Comparison of ENCODE assay signal across 1 cellular context in genomic region chr1:94612555-94613204, GRCh38.
TF ChIP-seq lines count a peak whose summit lies in the region.

No MANE protein-coding gene starts in this region.

TF ChIP-seq in K562, 482 proteins besides CTCF, POLR2A, EP300 and RAD21 (continued from another document):
- TF ChIP-seq ZNF518B (CRISPR knock-in tag; IDR thresholded peaks at IDR 0.05) = no peak
- no peak for TF ChIP-seq RFX1 (IDR thresholded peaks at IDR 0.05)
- TF ChIP-seq HDAC3 (IDR thresholded peaks at IDR 0.05; ENCODE audit: borderline replicate concordance, partially characterized antibody) = no peak
- no peak for TF ChIP-seq PBX2 (CRISPR knock-in tag; IDR thresholded peaks at IDR 0.05; ENCODE audit: low read depth)
- peak; percentile 40 for TF ChIP-seq PBX2 (tag; conservative IDR thresholded peaks at IDR 0.05; ENCODE audit: low read depth)
- no peak for TF ChIP-seq PHF8 (IDR thresholded peaks at IDR 0.05; ENCODE audit: borderline replicate concordance, low read length)
- TF ChIP-seq ELK1 (CRISPR knock-in tag; IDR thresholded peaks at IDR 0.05) = no peak
- no peak for TF ChIP-seq JUNB (CRISPR knock-in tag; conservative IDR thresholded peaks at IDR 0.05)
- TF ChIP-seq ZNF239 (CRISPR knock-in tag; IDR thresholded peaks at IDR 0.05) = no peak
- no peak for TF ChIP-seq ZNF277 (CRISPR knock-in tag; IDR thresholded peaks at IDR 0.05; ENCODE audit: borderline replicate concordance)
- no peak for TF ChIP-seq U2AF2 (optimal IDR thresholded peaks at IDR 0.05; ENCODE audit: low read depth, low read length)
- no peak for TF ChIP-seq ILF3 (IDR thresholded peaks at IDR 0.05; ENCODE audit: borderline replicate concordance)
- no peak for TF ChIP-seq ZKSCAN3 (CRISPR knock-in tag; IDR thresholded peaks at IDR 0.05)
- TF ChIP-seq KLF13 (tag; IDR thresholded peaks at IDR 0.05; ENCODE audit: borderline replicate concordance, low read depth) = no peak
- no peak for TF ChIP-seq RNF2 (IDR thresholded peaks at IDR 0.05)
- TF ChIP-seq CUX1 (CRISPR knock-in tag; IDR thresholded peaks at IDR 0.05) = no peak
- TF ChIP-seq KDM4B (IDR thresholded peaks at IDR 0.05; ENCODE audit: borderline replicate concordance in 2 of 2, low read depth in 1 of 2) = no peak
- TF ChIP-seq STAT5B (CRISPR knock-in tag; IDR thresholded peaks at IDR 0.05) = 0 out of 2 replicates have a peak, but pooled peaks have one; percentile 29
- no peak for TF ChIP-seq TRIM24 (IDR thresholded peaks at IDR 0.05)
- no peak for TF ChIP-seq CTBP1 (IDR thresholded peaks at IDR 0.05; ENCODE audit: borderline replicate concordance)
- TF ChIP-seq ZNF507 (tag; conservative IDR thresholded peaks at IDR 0.05) = no peak
- TF ChIP-seq ZNF316 (IDR thresholded peaks at IDR 0.05) = no peak
- no peak for TF ChIP-seq ZC3H4 (CRISPR knock-in tag; IDR thresholded peaks at IDR 0.05; ENCODE audit: borderline replicate concordance)
- no peak for TF ChIP-seq MCM2 (IDR thresholded peaks at IDR 0.05; ENCODE audit: low read depth)
